ENCODE assay signal across 10 cellular contexts in the genomic region with DNA sequence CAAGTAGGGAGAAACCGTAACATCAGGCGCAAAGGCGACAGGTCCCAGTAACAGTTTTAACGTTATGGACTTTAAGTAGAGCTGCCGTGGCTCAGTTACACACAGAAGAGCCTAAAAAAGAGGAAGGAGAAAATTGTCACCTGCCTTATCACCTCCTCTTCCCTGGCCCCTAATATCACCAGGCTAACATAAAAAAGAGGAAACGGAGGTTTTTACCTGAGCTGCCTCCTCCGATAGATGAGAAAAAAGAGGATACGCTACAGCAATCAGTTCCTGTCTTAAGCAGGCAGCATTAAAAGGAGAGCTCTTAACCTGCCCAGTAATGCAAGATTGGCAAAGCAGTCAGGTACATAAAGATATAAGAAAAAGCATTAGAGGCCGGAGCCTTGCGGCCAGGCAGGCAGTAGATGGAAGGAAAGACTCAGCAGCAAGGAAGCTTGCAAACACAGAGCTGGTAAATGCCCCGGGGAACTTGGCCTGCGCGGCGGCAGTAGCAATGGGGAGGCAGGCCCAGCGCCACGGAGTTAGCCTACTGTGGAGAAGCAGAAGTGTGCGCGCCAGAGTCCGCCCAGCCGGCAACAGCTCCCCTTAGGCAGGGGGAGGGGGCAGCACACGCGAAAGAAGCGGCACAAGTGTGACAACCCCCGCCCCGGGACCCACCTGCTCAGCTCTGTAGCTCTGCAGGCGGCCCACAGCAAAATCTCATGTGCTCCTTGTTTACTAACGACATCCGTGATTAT.
DNase-seq lines count a peak whose midpoint lies in the region; ATAC-seq and TF ChIP-seq lines count a peak whose summit lies in the region.
"Had no signal": no experiment of that assay in that cellular context is flagged by ENCODE, and none has a peak within 500 bp of the region (broad histone marks: within the 10 kb centered on the region; RNA-seq: fewer than 3 reads in every experiment).

No MANE protein-coding gene starts in this region.

- no peak overlapping the region for H4K8ac ChIP-seq in mesenchymal stem cell (ENCODE audit: low read length)

- H3K9ac ChIP-seq in mammary epithelial cell (ENCODE audit: insufficient read depth, low read length) (no peak overlapping the region), mesenchymal stem cell (ENCODE audit: low read length) (no peak overlapping the region)

- ATAC-seq in GM18858 (IDR thresholded peaks at IDR 0.05; ENCODE audit: unreplicated experiment): no peak
- ATAC-seq in HG02981 (IDR thresholded peaks at IDR 0.05; ENCODE audit: unreplicated experiment): no peak

- H3K27ac ChIP-seq in mammary epithelial cell (ENCODE audit: insufficient read depth, low read depth, low read length) (no peak overlapping the region), mesenchymal stem cell (ENCODE audit: low read length, poor library complexity, severe bottlenecking) (no peak overlapping the region)
- H3K27ac ChIP-seq: right lobe of liver, SJSA1 had no signal

- H3K4me1 Mint-ChIP-seq in type B pancreatic cell (ENCODE audit: unreplicated experiment): peaks cover 19% of the 10 kb centered on the region

- H3K23ac ChIP-seq in mesenchymal stem cell (ENCODE audit: low read length in 2 of 2): no peak overlapping the region

- no peaks in the 10 kb centered on the region for H3K27me3 ChIP-seq in mammary epithelial cell (ENCODE audit: insufficient read depth, low read length)
- H3K27me3 ChIP-seq in mesenchymal stem cell (ENCODE audit: control insufficient read depth in 1 of 2, insufficient read depth in 1 of 2, low read length in 2 of 2): no peaks in the 10 kb centered on the region
- H3K27me3 ChIP-seq: SJSA1 had no signal

- no peak overlapping the region for H2AK5ac ChIP-seq in mesenchymal stem cell (ENCODE audit: low read length, severe bottlenecking)

- no peaks in the 10 kb centered on the region for H3K36me3 ChIP-seq in mammary epithelial cell (ENCODE audit: insufficient read depth, low read length)
- H3K36me3 ChIP-seq in mesenchymal stem cell (ENCODE audit: control insufficient read depth in 1 of 2, insufficient read depth in 2 of 2, low read depth in 1 of 2, low read length in 2 of 2): no peaks in the 10 kb centered on the region
- H3K36me3 ChIP-seq: right lobe of liver, SJSA1 had no signal

- H2AFZ ChIP-seq in mammary epithelial cell (ENCODE audit: low read depth, low read length) (no peak overlapping the region), mesenchymal stem cell (ENCODE audit: low read depth, low read length) (no peak overlapping the region)

- H3K4me1 ChIP-seq in mammary epithelial cell (ENCODE audit: insufficient read depth, low read length) (no peaks in the 10 kb centered on the region), mesenchymal stem cell (ENCODE audit: control insufficient read depth, insufficient read depth, low read depth, low read length) (peaks cover 4% of the 10 kb centered on the region)
- H3K4me1 ChIP-seq: right lobe of liver, SJSA1 had no signal

- TF ChIP-seq CTCF in mammary epithelial cell (conservative IDR thresholded peaks at IDR 0.05 in 1 of 2, IDR thresholded peaks at IDR 0.05 in 1 of 2; ENCODE audit: extremely low read depth in 1 of 2, insufficient read depth in 1 of 2, low read depth in 1 of 2, low read length in 2 of 2) (no peak), choroid plexus epithelial cell (conservative IDR thresholded peaks at IDR 0.05; ENCODE audit: low read depth, low read length) (no peak), type B pancreatic cell (conservative IDR thresholded peaks at IDR 0.05) (no peak)

- intact Hi-C loops in mammary epithelial cell (cut with micrococcal nuclease): no loop called here

- CTCF ChIA-PET in mammary epithelial cell (lab: Charles Lee; ENCODE audit: low non-redundant PET): no interaction called here

- no peak overlapping the region for H2BK15ac ChIP-seq in mesenchymal stem cell (ENCODE audit: low read depth, poor library complexity, severe bottlenecking)

- no peaks in the 10 kb centered on the region for H3K9me3 ChIP-seq in mammary epithelial cell (replicated peaks; ENCODE audit: insufficient read depth, low read length)
- H3K9me3 ChIP-seq in mesenchymal stem cell (ENCODE audit: control insufficient read depth, low read length): no peaks in the 10 kb centered on the region
- H3K9me3 ChIP-seq: right lobe of liver, SJSA1 had no signal

- no peak overlapping the region for H2BK5ac ChIP-seq in mesenchymal stem cell (ENCODE audit: low read depth, low read length, poor library complexity, severe bottlenecking)

- H2BK12ac ChIP-seq in mesenchymal stem cell (ENCODE audit: low read length in 2 of 2): no peak overlapping the region

- DNase-seq in T47D (ENCODE audit: low read depth in 1 of 2, low spot score in 1 of 2) (peak; percentile 4 to 54), mammary epithelial cell (no peak), choroid plexus epithelial cell (ENCODE audit: low read depth) (peak; percentile 42), mesenchymal stem cell (no peak), type B pancreatic cell (ENCODE audit: extremely low spot score, unreplicated experiment) (no peak), HCEC 1CT (no peak)
- DNase-seq: right lobe of liver had no signal

- no peaks in the 10 kb centered on the region for H3K36me3 Mint-ChIP-seq in type B pancreatic cell

- H4K20me1 ChIP-seq in mammary epithelial cell (ENCODE audit: insufficient read depth, low read length): no peaks in the 10 kb centered on the region

- no peak overlapping the region for H3K27ac Mint-ChIP-seq in type B pancreatic cell

- H3K18ac ChIP-seq in mesenchymal stem cell (ENCODE audit: low read depth in 1 of 2, low read length in 2 of 2): no peak overlapping the region

- no peak overlapping the region for H3K4me3 ChIP-seq in mammary epithelial cell (replicated peaks in 1 of 3; ENCODE audit: insufficient read depth in 1 of 3, low read depth in 2 of 3, low read length in 3 of 3)
- H3K4me3 ChIP-seq in choroid plexus epithelial cell (ENCODE audit: low read depth, low read length): peak overlapping the region; percentile 36
- H3K4me3 ChIP-seq in mesenchymal stem cell (ENCODE audit: insufficient read depth in 1 of 2, low read depth in 1 of 2, low read length in 2 of 2): peak overlapping the region in 1 of 2 experiments; percentile 31
- H3K4me3 ChIP-seq: right lobe of liver, SJSA1 had no signal

- no peak overlapping the region for H2BK120ac ChIP-seq in mesenchymal stem cell (ENCODE audit: low read depth, low read length)

- H3K9me3 Mint-ChIP-seq in type B pancreatic cell: peaks cover 5% of the 10 kb centered on the region

- H3K4ac ChIP-seq in mesenchymal stem cell (ENCODE audit: low read depth in 1 of 2, low read length in 2 of 2): no peak overlapping the region

- peaks cover 4% of the 10 kb centered on the region for H3K27me3 Mint-ChIP-seq in type B pancreatic cell

- dilution Hi-C loops in mammary epithelial cell (cut with HindIII; ENCODE audit: low sequenced_read_pairs): no loop called here

- in situ Hi-C loops in T47D (cut with HindIII; ENCODE audit: low pct_unique_long_range_greater_than_20kb, low sequenced_read_pairs) (no loop called here), mammary epithelial cell (cut with MboI; ENCODE audit: low sequenced_read_pairs in 2 of 2) (no loop called here)

- peak overlapping the region; percentile 51 for H3K4me3 Mint-ChIP-seq in type B pancreatic cell

- no peaks in the 10 kb centered on the region for H3K79me1 ChIP-seq in mesenchymal stem cell (replicated peaks; ENCODE audit: low read length, poor library complexity, severe bottlenecking)

- H3K4me2 ChIP-seq in mammary epithelial cell (ENCODE audit: insufficient read depth, low read depth, low read length) (no peak overlapping the region), mesenchymal stem cell (ENCODE audit: low read length, poor library complexity, severe bottlenecking) (peak overlapping the region; percentile 55)

- H3K79me2 ChIP-seq in mammary epithelial cell (ENCODE audit: insufficient read depth, low read length): no peaks in the 10 kb centered on the region

- no TSS peak for BruUV-seq in mammary epithelial cell (replicated peaks; lab: Mats Ljungman, UMichigan)

- H4K91ac ChIP-seq in mesenchymal stem cell (ENCODE audit: low read length): no peak overlapping the region

- WGBS in mammary epithelial cell (ENCODE audit: low coverage, missing lambda C conversion rate): 40% methylated on average over 22 of the region's 28 CpGs
- WGBS in mesenchymal stem cell: 62% methylated on average over 25 of the region's 28 CpGs

- H3K14ac ChIP-seq in mesenchymal stem cell (ENCODE audit: low read length in 2 of 2): no peak overlapping the region

Comparison
In these comparisons a context has a peak if more than half of its experiments do, and no peak if none do; other contexts are left out.
1. DNase-seq: peak in T47D (2 of 2) and choroid plexus epithelial cell (single experiment); none in mammary epithelial cell (single experiment), mesenchymal stem cell (single experiment), type B pancreatic cell (single experiment) and HCEC 1CT (single experiment).